Comparison of ENCODE assay signal across 8 cellular contexts in the genomic region with DNA sequence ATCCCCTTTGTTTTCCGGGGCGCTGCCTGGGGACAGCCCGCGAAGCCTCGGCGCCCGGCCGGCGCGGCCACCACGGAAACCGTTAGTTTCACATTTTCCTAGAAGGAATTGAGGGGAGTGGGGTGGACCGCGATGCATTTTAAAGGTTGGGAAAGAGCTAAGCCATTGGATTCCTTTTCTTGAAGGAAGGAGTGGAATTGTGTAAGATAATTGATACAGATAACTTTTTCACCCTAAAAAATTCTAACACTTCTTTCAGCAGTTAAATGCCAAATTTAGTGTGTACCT.
DNase-seq lines count a peak whose midpoint lies in the region; ATAC-seq and TF ChIP-seq lines count a peak whose summit lies in the region.

No MANE protein-coding gene starts in this region.

- H3K18ac ChIP-seq in mesendoderm (ENCODE audit: low read length), result peak overlapping the region; percentile 92

- H3K36me3 Mint-ChIP-seq in activated naive CD4-positive, alpha-beta T cell treated with anti-CD3 and anti-CD28 coated beads, Interleukin-2, amount 50 U/mL, for 24 hours, result no peaks in the 10 kb centered on the region

- peak overlapping the region; percentile 90 for H3K4ac ChIP-seq in mesendoderm (ENCODE audit: low read depth, low read length)

- H3K9ac ChIP-seq in mesendoderm (ENCODE audit: low read length), result peak overlapping the region; percentile 99

- peak overlapping the region; percentile 93 for H2BK5ac ChIP-seq in mesendoderm (ENCODE audit: low read length)

- peak overlapping the region; percentile 71 for H2AK5ac ChIP-seq in mesendoderm (ENCODE audit: low read length)

- no CpG with 5 or more reads among the region's 14 CpGs for WGBS in mesendoderm (ENCODE audit: extremely low coverage, insufficient coverage, low lambda C conversion rate)
- WGBS in urinary bladder, result under 1% methylated on average over 14 of the region's 14 CpGs

- in situ Hi-C loops in brain microvascular endothelial cell (cut with HindIII; ENCODE audit: low pct_ligation_motif_present, low sequenced_read_pairs), result no loop called here

- no peak overlapping the region for H4K5ac ChIP-seq in mesendoderm (ENCODE audit: low read length)

- H4K8ac ChIP-seq in mesendoderm (ENCODE audit: low read depth, low read length), result peak overlapping the region; percentile 67

- peak overlapping the region; percentile 86 for H3K23ac ChIP-seq in mesendoderm (ENCODE audit: low read length)

- H3K56ac ChIP-seq in mesendoderm (ENCODE audit: low read length), result peak overlapping the region; percentile 99

- peak overlapping the region; percentile 91 for H3K4me3 Mint-ChIP-seq in activated naive CD4-positive, alpha-beta T cell treated with anti-CD3 and anti-CD28 coated beads, Interleukin-2, amount 50 U/mL, for 24 hours

- peak overlapping the region; percentile 73 for H2BK120ac ChIP-seq in mesendoderm (ENCODE audit: low read depth, low read length)

- H3K4me1 ChIP-seq in mesendoderm (ENCODE audit: control insufficient read depth, low read depth, low read length) (peaks cover 5% of the 10 kb centered on the region), urinary bladder (ENCODE audit: insufficient read depth) (no peaks in the 10 kb centered on the region)

- H3K4me1 Mint-ChIP-seq in activated naive CD4-positive, alpha-beta T cell treated with anti-CD3 and anti-CD28 coated beads, Interleukin-2, amount 50 U/mL, for 24 hours, result peaks cover 37% of the 10 kb centered on the region

- no peaks in the 10 kb centered on the region for H3K9me3 Mint-ChIP-seq in activated naive CD4-positive, alpha-beta T cell treated with anti-CD3 and anti-CD28 coated beads, Interleukin-2, amount 50 U/mL, for 24 hours

- H3K27ac ChIP-seq in brain microvascular endothelial cell (peak overlapping the region; percentile 98), mesendoderm (ENCODE audit: low read depth, low read length) (peak overlapping the region; percentile 100), urinary bladder (ENCODE audit: low read depth) (peak overlapping the region; percentile 99)

- H3K27me3 Mint-ChIP-seq in activated naive CD4-positive, alpha-beta T cell treated with anti-CD3 and anti-CD28 coated beads, Interleukin-2, amount 50 U/mL, for 24 hours, result no peaks in the 10 kb centered on the region

- H3K79me1 ChIP-seq in mesendoderm (ENCODE audit: low read length), result peaks cover 3% of the 10 kb centered on the region

- H3K27me3 ChIP-seq in brain microvascular endothelial cell (replicated peaks), result no peaks in the 10 kb centered on the region
- no peaks in the 10 kb centered on the region for H3K27me3 ChIP-seq in mesendoderm (ENCODE audit: insufficient read depth, low read length, poor library complexity)

- DNase-seq in activated naive CD4-positive, alpha-beta T cell treated with Interleukin-2 at 50 U/mL for 16 hours, result no peak
- DNase-seq in brain microvascular endothelial cell (no peak), mesendoderm (no peak), NCI-H2171 (lab: John Stamatoyannopoulos, UW) (no peak), NCI-H2107 treated with DMSO at 0.1 percent for 48 hours (lab: John Stamatoyannopoulos, UW; ENCODE audit: unreplicated experiment) (no peak)

- no peaks in the 10 kb centered on the region for H3K36me3 ChIP-seq in brain microvascular endothelial cell (replicated peaks)
- H3K36me3 ChIP-seq in mesendoderm (ENCODE audit: control insufficient read depth, insufficient read depth, low read length), result no peaks in the 10 kb centered on the region
- H3K36me3 ChIP-seq in urinary bladder (ENCODE audit: insufficient read depth), result no peaks in the 10 kb centered on the region

- H3K4me3 ChIP-seq in brain microvascular endothelial cell (ENCODE audit: low read depth, low read length) (peak overlapping the region; percentile 90), mesendoderm (ENCODE audit: low read length) (peak overlapping the region; percentile 96), urinary bladder (ENCODE audit: low read depth, low read length) (peak overlapping the region; percentile 77)

- no peak for TF ChIP-seq CTCF in brain microvascular endothelial cell (IDR thresholded peaks at IDR 0.05; ENCODE audit: low read depth, low read length, missing control alignments)

- no peak overlapping the region for H2BK15ac ChIP-seq in mesendoderm (replicated peaks; ENCODE audit: low read depth)

- H3K79me2 ChIP-seq in mesendoderm (ENCODE audit: control insufficient read depth, insufficient read depth, low read length), result peaks cover 38% of the 10 kb centered on the region

- ATAC-seq in GM21447 (IDR thresholded peaks at IDR 0.05; ENCODE audit: unreplicated experiment), result no peak

- H3K4me2 ChIP-seq in mesendoderm (ENCODE audit: low read length), result peak overlapping the region; percentile 41

- H3K27ac Mint-ChIP-seq in activated naive CD4-positive, alpha-beta T cell treated with anti-CD3 and anti-CD28 coated beads, Interleukin-2, amount 50 U/mL, for 24 hours, result peak overlapping the region; percentile 94
